17 cellular contexts compared by ENCODE assay signal in genomic region chr3:152657002-152657400, GRCh38.
DNase-seq lines count a peak whose midpoint lies in the region; ATAC-seq and TF ChIP-seq lines count a peak whose summit lies in the region.
"Had no signal": no experiment of that assay in that cellular context is flagged by ENCODE, and none has a peak within 500 bp of the region (broad histone marks: within the 10 kb centered on the region; RNA-seq: fewer than 3 reads in every experiment).

No MANE protein-coding gene starts in this region.

- no peak overlapping the region for H3K4me3 ChIP-seq in BLaER1 treated with 17β-estradiol and CSF1 and Interleukin-3, amounts not matched to agents 10 nM and 100 nM
- peak overlapping the region; percentile 19 for H3K4me3 ChIP-seq in neural progenitor cell
- H3K4me3 ChIP-seq: testis had no signal

- H3K4me3 Mint-ChIP-seq in neural progenitor cell = peak overlapping the region; percentile 44
- H3K4me3 Mint-ChIP-seq: T-helper 1 cell treated with Interleukin-12 subunit alpha and Interleukin-12 subunit beta and Interleukin-4 antibody, amounts not matched to agents 30 μg/mL and 1 μg/mL, for 36 hours had no signal

- no peaks in the 10 kb centered on the region for H3K36me3 ChIP-seq in BLaER1 treated with 17β-estradiol and CSF1 and Interleukin-3, amounts not matched to agents 10 nM and 100 nM
- H3K36me3 ChIP-seq in neural progenitor cell = no peaks in the 10 kb centered on the region

- peak overlapping the region; percentile 74 for H2AFZ ChIP-seq in neural progenitor cell (replicated peaks)

- peak overlapping the region; percentile 99 for H3K27ac Mint-ChIP-seq in neural progenitor cell
- H3K27ac Mint-ChIP-seq: activated naive CD4-positive, alpha-beta T cell treated with anti-CD3 and anti-CD28 coated beads, Interleukin-2, amount 50 U/mL, for 72 hours; naive B cell; T-helper 1 cell treated with Interleukin-12 subunit alpha and Interleukin-12 subunit beta and Interleukin-4 antibody, amounts not matched to agents 30 μg/mL and 1 μg/mL, for 36 hours had no signal

- peaks cover 25% of the 10 kb centered on the region for H3F3A ChIP-seq in neural progenitor cell (ENCODE audit: low read depth)

- no peaks in the 10 kb centered on the region for H3K79me2 ChIP-seq in neural progenitor cell (ENCODE audit: low read depth)

- DNase-seq in foreskin melanocyte (peak; percentile 77), neural progenitor cell (ENCODE audit: low spot score) (peak; percentile 62), retina (no peak), NCI-H748 treated with DMSO at 0.1 percent for 48 hours (lab: John Stamatoyannopoulos, UW) (no peak), inferior parietal cortex (ENCODE audit: extremely low spot score) (no peak)
- DNase-seq: activated CD4-positive, alpha-beta T cell treated with anti-CD3 and anti-CD28 coated beads for 4 hours; MM.1S; naive B cell; NCI-H774; right cardiac atrium; stimulated activated CD4-positive, alpha-beta T cell treated with anti-CD3 and anti-CD28 coated beads, Interleukin-2, amount 100 ng/mL, for 24 hours had no signal

- H3K27me3 ChIP-seq in BLaER1 treated with 17β-estradiol and CSF1 and Interleukin-3, amounts not matched to agents 10 nM and 100 nM = no peaks in the 10 kb centered on the region
- no peaks in the 10 kb centered on the region for H3K27me3 ChIP-seq in neural progenitor cell
- H3K27me3 ChIP-seq: testis had no signal

- peak overlapping the region in 6 of 11 experiments; percentile 7 to 44 (median 20); a peak in 6 of 22 replicates for H3K4me2 ChIP-seq in BLaER1 treated with 17β-estradiol and CSF1 and Interleukin-3, amounts not matched to agents 10 nM and 100 nM
- peak overlapping the region; percentile 65 for H3K4me2 ChIP-seq in neural progenitor cell

- H3K27me3 Mint-ChIP-seq in neural progenitor cell (ENCODE audit: insufficient read depth, low read depth) = peaks cover 3% of the 10 kb centered on the region

- H3K9me3 Mint-ChIP-seq in neural progenitor cell = peaks cover 2% of the 10 kb centered on the region

- TF ChIP-seq CTCF in VCaP (conservative IDR thresholded peaks at IDR 0.05) (no peak), neural progenitor cell (IDR thresholded peaks at IDR 0.05) (no peak)

- peaks cover 42% of the 10 kb centered on the region for H3K4me1 Mint-ChIP-seq in neural progenitor cell

- no peaks in the 10 kb centered on the region for H4K20me1 ChIP-seq in BLaER1 treated with 17β-estradiol and CSF1 and Interleukin-3, amounts not matched to agents 10 nM and 100 nM
- no peaks in the 10 kb centered on the region for H4K20me1 ChIP-seq in neural progenitor cell (ENCODE audit: low read depth)

- H3K4me1 ChIP-seq in BLaER1 treated with 17β-estradiol and CSF1 and Interleukin-3, amounts not matched to agents 10 nM and 100 nM = peaks cover 0 to 12% (median 0%) of the 10 kb centered on the region in 10 experiments; a peak in 6 of 20 replicates
- H3K4me1 ChIP-seq in neural progenitor cell = peaks cover 50% of the 10 kb centered on the region

- H3K9ac ChIP-seq in BLaER1 treated with 17β-estradiol and CSF1 and Interleukin-3, amounts not matched to agents 10 nM and 100 nM = no peak overlapping the region
- no peak overlapping the region for H3K9ac ChIP-seq in neural progenitor cell

- peaks cover 0 to 11% (median 7%) of the 10 kb centered on the region in 11 experiments; a peak in 18 of 22 replicates for H3K9me3 ChIP-seq in BLaER1 treated with 17β-estradiol and CSF1 and Interleukin-3, amounts not matched to agents 10 nM and 100 nM (replicated peaks in 1 of 11)
- no peaks in the 10 kb centered on the region for H3K9me3 ChIP-seq in neural progenitor cell (ENCODE audit: low read depth)
- H3K9me3 ChIP-seq: testis had no signal

- peaks cover 2% of the 10 kb centered on the region for H3K36me3 Mint-ChIP-seq in neural progenitor cell
- H3K36me3 Mint-ChIP-seq: activated naive CD4-positive, alpha-beta T cell treated with anti-CD3 and anti-CD28 coated beads, Interleukin-2, amount 50 U/mL, for 72 hours had no signal

- ATAC-seq in GM19452 (IDR thresholded peaks at IDR 0.05; ENCODE audit: unreplicated experiment) = no peak
- ATAC-seq: activated naive CD4-positive, alpha-beta T cell treated with anti-CD3 and anti-CD28 coated beads, Interleukin-2, amount 50 U/mL, for 72 hours had no signal

- H3K27ac ChIP-seq in BLaER1 treated with 17β-estradiol and CSF1 and Interleukin-3, amounts not matched to agents 10 nM and 100 nM = no peak overlapping the region
- peak overlapping the region; percentile 31; the same call in 1 of the 2 replicates for H3K27ac ChIP-seq in VCaP
- H3K27ac ChIP-seq in neural progenitor cell = peak overlapping the region; percentile 94

Comparison
In these comparisons a context has a peak if more than half of its experiments do, and no peak if none do; other contexts are left out.
1. H3K27ac ChIP-seq: peak in VCaP (single experiment) and neural progenitor cell (single experiment); none in BLaER1 treated with 17β-estradiol and CSF1 and Interleukin-3, amounts not matched to agents 10 nM and 100 nM (0 of 11).
2. DNase-seq: peak in foreskin melanocyte (single experiment) and neural progenitor cell (single experiment); none in retina (single experiment), NCI-H748 treated with DMSO at 0.1 percent for 48 hours (single experiment) and inferior parietal cortex (single experiment).